Comparison of ENCODE assay signal across 8 cellular contexts in genomic region chr17:4584125-4584834, GRCh38. TPM values are rescaled to one million over a fixed set of nuclear protein-coding genes. Genes with fewer than 3 reads are reported as not detected.
DNase-seq lines count a peak whose midpoint lies in the region; ATAC-seq and TF ChIP-seq lines count a peak whose summit lies in the region.

TSS of gene SMTNL2 (plus strand) at chr17:4584529. CDS start at chr17:4584606, 77 bp downstream.

- peaks cover 9% of the 10 kb centered on the region for H3K4me1 Mint-ChIP-seq in endothelial cell (ENCODE audit: unreplicated experiment)

- H3K4me3 Mint-ChIP-seq in endothelial cell (ENCODE audit: unreplicated experiment), result peak within 1 kb of the TSS; percentile 89

- peaks cover 3% of the 10 kb centered on the region for H3K4me1 ChIP-seq in neuron (ENCODE audit: insufficient read depth, low read length)

- H3K4me3 ChIP-seq in neuron (ENCODE audit: low read length), result peak within 1 kb of the TSS; percentile 30

- ATAC-seq in HG03460 (IDR thresholded peaks at IDR 0.05; ENCODE audit: unreplicated experiment) (no peak), HG03457 (IDR thresholded peaks at IDR 0.05; ENCODE audit: unreplicated experiment) (no peak)

- peak within 1 kb of the TSS; percentile 39 for H2AFZ ChIP-seq in neuron (ENCODE audit: low read depth, low read length)

- H3K36me3 ChIP-seq in neuron (ENCODE audit: insufficient read depth, low read length), result no peaks in the 10 kb centered on the region

- H3K27me3 Mint-ChIP-seq in endothelial cell (ENCODE audit: unreplicated experiment), result peaks cover 25% of the 10 kb centered on the region

- no peaks in the 10 kb centered on the region for H3K9me3 Mint-ChIP-seq in endothelial cell (ENCODE audit: unreplicated experiment)

- H3K27me3 ChIP-seq in neuron (ENCODE audit: insufficient read depth, low read length), result peaks cover 80% of the 10 kb centered on the region

- H3K9me3 ChIP-seq in neuron (ENCODE audit: low read length), result no peaks in the 10 kb centered on the region

- H3K36me3 Mint-ChIP-seq in endothelial cell (ENCODE audit: low read depth, unreplicated experiment), result no peaks in the 10 kb centered on the region

- H3K27ac Mint-ChIP-seq in endothelial cell (ENCODE audit: unreplicated experiment), result no peak within 1 kb of the TSS

- no peak for TF ChIP-seq CTCF in endothelial cell (IDR thresholded peaks at IDR 0.05; ENCODE audit: unreplicated experiment)

- DNase-seq in CD1c-positive myeloid dendritic cell (ENCODE audit: extremely low spot score) (peak; percentile 26), NCI-H2171 (lab: John Stamatoyannopoulos, UW) (peak; percentile 55), endothelial cell (ENCODE audit: low spot score) (peak; percentile 33), MV-4-11 (lab: John Stamatoyannopoulos, UW) (no peak), GDM1 (lab: John Stamatoyannopoulos, UW) (no peak)

RNA-seq across cellular contexts. Expression of gene SMTNL2, which starts in this region (rescaled TPM):
- 0.59 TPM for total RNA-seq in endothelial cell (ENCODE audit: unreplicated experiment)

Comparison
In these comparisons a context has a peak if more than half of its experiments do, and no peak if none do; other contexts are left out.
1. Peak in DNase-seq in endothelial cell; RNA of the gene not detected or under 1 TPM.
2. DNase-seq: peak in CD1c-positive myeloid dendritic cell (single experiment) and NCI-H2171 (single experiment); none in MV-4-11 (single experiment) and GDM1 (single experiment).